Comparison of ENCODE assay signal across 12 cellular contexts in the genomic region with DNA sequence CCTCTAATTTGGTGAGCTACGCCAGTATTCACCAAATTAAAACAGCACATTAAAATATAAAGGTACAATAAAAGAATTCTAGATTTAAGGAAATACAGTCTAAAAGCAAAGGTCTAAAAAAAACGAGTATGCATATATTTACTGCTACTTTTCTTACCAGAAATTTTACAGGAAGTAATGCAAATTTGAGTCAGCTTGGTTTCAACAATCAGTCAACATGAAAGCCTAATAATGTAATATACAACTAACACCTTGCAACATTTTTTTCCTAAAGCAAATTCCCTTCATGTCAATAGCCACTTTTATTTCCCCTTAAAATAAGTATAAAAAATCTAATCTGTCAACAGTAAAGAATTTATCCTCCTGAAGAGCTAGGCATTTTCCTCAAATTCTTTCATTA. TPM values are rescaled to one million over a fixed set of nuclear protein-coding genes. Genes with fewer than 3 reads are reported as not detected.
DNase-seq lines count a peak whose midpoint lies in the region; ATAC-seq and TF ChIP-seq lines count a peak whose summit lies in the region.
"Had no signal": no experiment of that assay in that cellular context is flagged by ENCODE, and none has a peak within 500 bp of the region (broad histone marks: within the 10 kb centered on the region; RNA-seq: fewer than 3 reads in every experiment).

No MANE protein-coding gene starts in this region.

- no peak for ATAC-seq in CD4-positive, CD25-positive, alpha-beta regulatory T cell (ENCODE audit: low read depth in 2 of 2)

- H3K36me3 ChIP-seq in CD4-positive, CD25-positive, alpha-beta regulatory T cell (ENCODE audit: control insufficient read depth, insufficient read depth, low read length) = no peaks in the 10 kb centered on the region
- H3K36me3 ChIP-seq in GM23248 (ENCODE audit: low read depth) (no peaks in the 10 kb centered on the region), neural progenitor cell (no peaks in the 10 kb centered on the region), Caco-2 (ENCODE audit: control insufficient read depth, insufficient read depth, low read length) (no peaks in the 10 kb centered on the region), sigmoid colon (no peaks in the 10 kb centered on the region)

- BruUV-seq in Caco-2 (replicated peaks; lab: Mats Ljungman, UMichigan) = no TSS peak

- in situ Hi-C loops in GM23248 (cut with MboI) = no loop called here

- DNase-seq in CD4-positive, CD25-positive, alpha-beta regulatory T cell = peak in 1 of 3 donors; percentile 57
- DNase-seq in GM23248 (no peak), neural progenitor cell (ENCODE audit: low spot score) (no peak), Caco-2 (no peak), HuH-7.5 (ENCODE audit: low spot score) (no peak), glomerular visceral epithelial cell (ENCODE audit: extremely low spot score) (no peak), sigmoid colon (no peak)
- DNase-seq in activated T-helper 2 cell treated with anti-CD3 and anti-CD28 coated beads, Interferon-gamma antibody, Interleukin-2, Interleukin-4, amounts not matched to agents 10 μg/mL and 5 μg/mL and 100 μg/mL, durations not matched to agents 14 hours and 24 hours and 36 hours (ENCODE audit: low spot score) = no peak
- DNase-seq: NCI-H2227 treated with DMSO at 0.1 percent for 48 hours, OCI-M1 had no signal

- no peaks in the 10 kb centered on the region for H3K27me3 Mint-ChIP-seq in CD4-positive, CD25-positive, alpha-beta regulatory T cell
- H3K27me3 Mint-ChIP-seq in activated T-helper 2 cell treated with anti-CD3 and anti-CD28 coated beads, Interferon-gamma antibody, Interleukin-2, Interleukin-4, amounts not matched to agents 10 μg/mL and 5 μg/mL and 100 μg/mL, durations not matched to agents 14 hours and 24 hours and 36 hours (ENCODE audit: low read depth) = no peaks in the 10 kb centered on the region
- H3K27me3 Mint-ChIP-seq in neural progenitor cell (ENCODE audit: insufficient read depth, low read depth) (no peaks in the 10 kb centered on the region), Caco-2 (ENCODE audit: insufficient read depth, unreplicated experiment) (no peaks in the 10 kb centered on the region)
- H3K27me3 Mint-ChIP-seq: progenitor cell of endocrine pancreas had no signal

- peak overlapping the region; percentile 50 to 88 (median 78) for H3K4me3 Mint-ChIP-seq in CD4-positive, CD25-positive, alpha-beta regulatory T cell
- H3K4me3 Mint-ChIP-seq in activated T-helper 2 cell treated with anti-CD3 and anti-CD28 coated beads, Interferon-gamma antibody, Interleukin-2, Interleukin-4, amounts not matched to agents 10 μg/mL and 5 μg/mL and 100 μg/mL, durations not matched to agents 14 hours and 24 hours and 36 hours (ENCODE audit: low read depth) = peak overlapping the region; percentile 78
- no peak overlapping the region for H3K4me3 Mint-ChIP-seq in neural progenitor cell
- H3K4me3 Mint-ChIP-seq in Caco-2 (ENCODE audit: unreplicated experiment) = no peak overlapping the region

- POLR2A ChIA-PET in Caco-2 (lab: Charles Lee) = interaction anchor here (0.6 kb wide), 1 partner anchor 79 kb away, joined by 7 read pairs; no protein-coding TSS in a partner anchor

- H3K27ac ChIP-seq in CD4-positive, CD25-positive, alpha-beta regulatory T cell (ENCODE audit: insufficient read depth, low read length, poor library complexity, severe bottlenecking) = peak overlapping the region; percentile 62
- no peak overlapping the region for H3K27ac ChIP-seq in GM23248
- H3K27ac ChIP-seq in neural progenitor cell = peak overlapping the region; percentile 48
- H3K27ac ChIP-seq in sigmoid colon = peak overlapping the region in 1 of 4 donors; percentile 0
- H3K27ac ChIP-seq: HL-60 had no signal

- TF ChIP-seq POLR2A in sigmoid colon (IDR thresholded peaks at IDR 0.05) = no peak

- CTCF ChIA-PET in Caco-2 (lab: Charles Lee) = no interaction called here

- H3K9me3 Mint-ChIP-seq in CD4-positive, CD25-positive, alpha-beta regulatory T cell = no peaks in the 10 kb centered on the region
- no peaks in the 10 kb centered on the region for H3K9me3 Mint-ChIP-seq in activated T-helper 2 cell treated with anti-CD3 and anti-CD28 coated beads, Interferon-gamma antibody, Interleukin-2, Interleukin-4, amounts not matched to agents 10 μg/mL and 5 μg/mL and 100 μg/mL, durations not matched to agents 14 hours and 24 hours and 36 hours
- peaks cover 3% of the 10 kb centered on the region for H3K9me3 Mint-ChIP-seq in neural progenitor cell
- no peaks in the 10 kb centered on the region for H3K9me3 Mint-ChIP-seq in Caco-2 (ENCODE audit: unreplicated experiment)

- H3K4me1 Mint-ChIP-seq in CD4-positive, CD25-positive, alpha-beta regulatory T cell = peaks cover 59 to 90% (median 75%) of the 10 kb centered on the region in 4 donors
- H3K4me1 Mint-ChIP-seq in activated T-helper 2 cell treated with anti-CD3 and anti-CD28 coated beads, Interferon-gamma antibody, Interleukin-2, Interleukin-4, amounts not matched to agents 10 μg/mL and 5 μg/mL and 100 μg/mL, durations not matched to agents 14 hours and 24 hours and 36 hours (ENCODE audit: low read depth) = peaks cover 73% of the 10 kb centered on the region
- H3K4me1 Mint-ChIP-seq in neural progenitor cell (peaks cover 20% of the 10 kb centered on the region), Caco-2 (ENCODE audit: low read depth, unreplicated experiment) (peaks cover 30% of the 10 kb centered on the region)

- 48 to 54% methylated on average over 2 of the region's 2 CpGs for WGBS in GM23248 (ENCODE audit: low coverage in 1 of 2, low lambda C conversion rate in 2 of 2, missing lambda C conversion rate in 2 of 2), 2 experiments
- 47 to 50% methylated on average over 2 of the region's 2 CpGs for WGBS in sigmoid colon, 2 donors

- H3K27ac Mint-ChIP-seq in CD4-positive, CD25-positive, alpha-beta regulatory T cell = peak overlapping the region; percentile 55 to 97 (median 75)
- peak overlapping the region; percentile 90 for H3K27ac Mint-ChIP-seq in activated T-helper 2 cell treated with anti-CD3 and anti-CD28 coated beads, Interferon-gamma antibody, Interleukin-2, Interleukin-4, amounts not matched to agents 10 μg/mL and 5 μg/mL and 100 μg/mL, durations not matched to agents 14 hours and 24 hours and 36 hours
- no peak overlapping the region for H3K27ac Mint-ChIP-seq in neural progenitor cell
- H3K27ac Mint-ChIP-seq in Caco-2 (ENCODE audit: unreplicated experiment) = no peak overlapping the region

- peaks cover 100% of the 10 kb centered on the region for H3K79me2 ChIP-seq in GM23248 (ENCODE audit: insufficient read depth)
- peaks cover 98% of the 10 kb centered on the region for H3K79me2 ChIP-seq in neural progenitor cell (ENCODE audit: low read depth)

- no peaks in the 10 kb centered on the region for H3K27me3 ChIP-seq in CD4-positive, CD25-positive, alpha-beta regulatory T cell (ENCODE audit: control insufficient read depth, insufficient read depth, low read length)
- H3K27me3 ChIP-seq in GM23248 (replicated peaks; ENCODE audit: insufficient read depth) = no peaks in the 10 kb centered on the region
- no peaks in the 10 kb centered on the region for H3K27me3 ChIP-seq in neural progenitor cell
- no peaks in the 10 kb centered on the region for H3K27me3 ChIP-seq in Caco-2 (replicated peaks; ENCODE audit: control insufficient read depth, insufficient read depth, low read length)
- no peaks in the 10 kb centered on the region for H3K27me3 ChIP-seq in sigmoid colon

- H3F3A ChIP-seq in GM23248 (ENCODE audit: insufficient read depth) (peaks cover 65% of the 10 kb centered on the region), neural progenitor cell (ENCODE audit: low read depth) (peaks cover 13% of the 10 kb centered on the region)

- H3K4me3 ChIP-seq in CD4-positive, CD25-positive, alpha-beta regulatory T cell (ENCODE audit: low read depth, low read length) = peak overlapping the region; percentile 76
- H3K4me3 ChIP-seq in GM23248 (no peak overlapping the region), neural progenitor cell (no peak overlapping the region), Caco-2 (ENCODE audit: low read depth, low read length) (no peak overlapping the region), sigmoid colon (no peak overlapping the region)

- H3K4me1 ChIP-seq in CD4-positive, CD25-positive, alpha-beta regulatory T cell (ENCODE audit: control insufficient read depth, insufficient read depth, low read length, poor library complexity, severe bottlenecking) = peaks cover 84% of the 10 kb centered on the region
- H3K4me1 ChIP-seq in GM23248 (ENCODE audit: insufficient read depth) = peaks cover 52% of the 10 kb centered on the region
- H3K4me1 ChIP-seq in neural progenitor cell = peaks cover 34% of the 10 kb centered on the region
- peaks cover 37% of the 10 kb centered on the region for H3K4me1 ChIP-seq in Caco-2
- H3K4me1 ChIP-seq in sigmoid colon = peaks cover 0 to 96% (median 88%) of the 10 kb centered on the region in 4 donors

- H3K9me3 ChIP-seq in CD4-positive, CD25-positive, alpha-beta regulatory T cell (ENCODE audit: control insufficient read depth in 2 of 2, low read length in 2 of 2) = no peaks in the 10 kb centered on the region
- H3K9me3 ChIP-seq in GM23248 (ENCODE audit: low read depth) (no peaks in the 10 kb centered on the region), neural progenitor cell (ENCODE audit: low read depth) (no peaks in the 10 kb centered on the region), Caco-2 (no peaks in the 10 kb centered on the region), sigmoid colon (no peaks in the 10 kb centered on the region)

- H3K9ac ChIP-seq in GM23248 = no peak overlapping the region
- H3K9ac ChIP-seq in neural progenitor cell = no peak overlapping the region

- no peaks in the 10 kb centered on the region for H3K9me2 ChIP-seq in GM23248 (ENCODE audit: insufficient read depth)

- TF ChIP-seq EP300 in sigmoid colon (IDR thresholded peaks at IDR 0.05) = no peak

- H4K20me1 ChIP-seq in GM23248 (ENCODE audit: insufficient read depth) (peaks cover 45% of the 10 kb centered on the region), neural progenitor cell (ENCODE audit: low read depth) (peaks cover 90% of the 10 kb centered on the region)

- H3K4me2 ChIP-seq in GM23248 (ENCODE audit: unreplicated experiment) (peak overlapping the region; percentile 26), neural progenitor cell (peak overlapping the region; percentile 67)

- intact Hi-C loops in activated T-helper 2 cell treated with anti-CD3 and anti-CD28 coated beads, Interferon-gamma antibody, Interleukin-2, Interleukin-4, amounts not matched to agents 10 μg/mL and 5 μg/mL and 100 μg/mL, durations not matched to agents 14 hours and 24 hours and 36 hours (cut with micrococcal nuclease) = loop anchor here (1.0 to 2.0 kb wide), 2 partner anchors 13 to 17 kb away; no protein-coding TSS in a partner anchor
- intact Hi-C loops in Caco-2 (cut with micrococcal nuclease; ENCODE audit: unreplicated experiment) (no loop called here), sigmoid colon (cut with DNase I) (no loop called here)

- H3K36me3 Mint-ChIP-seq in CD4-positive, CD25-positive, alpha-beta regulatory T cell = peaks cover 1% of the 10 kb centered on the region
- peaks cover 64% of the 10 kb centered on the region for H3K36me3 Mint-ChIP-seq in activated T-helper 2 cell treated with anti-CD3 and anti-CD28 coated beads, Interferon-gamma antibody, Interleukin-2, Interleukin-4, amounts not matched to agents 10 μg/mL and 5 μg/mL and 100 μg/mL, durations not matched to agents 14 hours and 24 hours and 36 hours (ENCODE audit: low read depth)
- H3K36me3 Mint-ChIP-seq in neural progenitor cell (peaks cover 13% of the 10 kb centered on the region), Caco-2 (ENCODE audit: insufficient read depth, unreplicated experiment) (peaks cover 9% of the 10 kb centered on the region)

- TF ChIP-seq CTCF in neural progenitor cell (IDR thresholded peaks at IDR 0.05) (no peak), Caco-2 (IDR thresholded peaks at IDR 0.05; ENCODE audit: insufficient read depth in 1 of 2, low read depth in 1 of 2, low read length in 1 of 2, severe bottlenecking in 1 of 2, unreplicated experiment in 1 of 2) (no peak), sigmoid colon (IDR thresholded peaks at IDR 0.05) (no peak)

- H2AFZ ChIP-seq in GM23248 = no peak overlapping the region
- H2AFZ ChIP-seq in neural progenitor cell (replicated peaks) = no peak overlapping the region

RNA-seq across cellular contexts. Expression of gene PTP4A2, which starts 11.9 kb away (rescaled TPM):
- 364 TPM for total RNA-seq in CD4-positive, CD25-positive, alpha-beta regulatory T cell
- polyA plus RNA-seq in CD4-positive, CD25-positive, alpha-beta regulatory T cell = 100 to 1,000 TPM; 288 to 597 (median 387) TPM
- total RNA-seq in GM23248 (2014; rRNA removed; shearing (Covaris generic)) = 379 and 430 TPM in 2 replicates
- polyA plus RNA-seq in GM23248 (2016; fragmentation: Nextera tagmentation; extraction: Ambion mirVana) (292 and 376 TPM in 2 replicates), sigmoid colon (100 to 1,000 TPM; 145 to 228 (median 177) TPM)
- total RNA-seq in activated T-helper 2 cell treated with anti-CD3 and anti-CD28 coated beads, Interferon-gamma antibody, Interleukin-2, Interleukin-4, amounts not matched to agents 10 μg/mL and 5 μg/mL and 100 μg/mL, durations not matched to agents 14 hours and 24 hours and 36 hours = 313 and 334 TPM in 2 replicates
- total RNA-seq in neural progenitor cell (ENCODE audit: low replicate concordance) (211 and 540 TPM in 2 replicates), Caco-2 (2022) (150 and 169 TPM in 2 replicates), sigmoid colon (100 to 1,000 TPM; 226 to 327 (median 255) TPM)

Comparison
In these comparisons a context has a peak if more than half of its experiments do, and no peak if none do; other contexts are left out.
1. H3K27ac Mint-ChIP-seq: peak in CD4-positive, CD25-positive, alpha-beta regulatory T cell (3 of 3) and activated T-helper 2 cell treated with anti-CD3 and anti-CD28 coated beads, Interferon-gamma antibody, Interleukin-2, Interleukin-4, amounts not matched to agents 10 μg/mL and 5 μg/mL and 100 μg/mL, durations not matched to agents 14 hours and 24 hours and 36 hours (single experiment); none in neural progenitor cell (single experiment) and Caco-2 (single experiment).
2. H3K4me3 Mint-ChIP-seq: peak in CD4-positive, CD25-positive, alpha-beta regulatory T cell (4 of 4) and activated T-helper 2 cell treated with anti-CD3 and anti-CD28 coated beads, Interferon-gamma antibody, Interleukin-2, Interleukin-4, amounts not matched to agents 10 μg/mL and 5 μg/mL and 100 μg/mL, durations not matched to agents 14 hours and 24 hours and 36 hours (single experiment); none in neural progenitor cell (single experiment) and Caco-2 (single experiment).